Comparison of ENCODE assay signal across 18 cellular contexts in genomic region chr2:85724731-85725181, GRCh38. TPM values are rescaled to one million over a fixed set of nuclear protein-coding genes. Genes with fewer than 3 reads are reported as not detected.
DNase-seq lines count a peak whose midpoint lies in the region; TF ChIP-seq lines count a peak whose summit lies in the region.
"Had no signal": no experiment of that assay in that cellular context is flagged by ENCODE, and none has a peak within 500 bp of the region (broad histone marks: within the 10 kb centered on the region; RNA-seq: fewer than 3 reads in every experiment).

No MANE protein-coding gene starts in this region.

- H3K79me1 ChIP-seq in H9 (ENCODE audit: insufficient read depth, low read depth, low read length, poor library complexity, severe bottlenecking) = no peaks in the 10 kb centered on the region

- H3K56ac ChIP-seq in H9 (ENCODE audit: insufficient read length, low read depth, low read length) = no peak overlapping the region

- H3K36me3 ChIP-seq in uterus = no peaks in the 10 kb centered on the region

- H3K23ac ChIP-seq in H9 (ENCODE audit: insufficient read length, low read depth, low read length) = no peak overlapping the region

- H3K36me3 Mint-ChIP-seq in H9 (ENCODE audit: insufficient read depth in 1 of 3, low read depth in 3 of 3) = no peaks in the 10 kb centered on the region; a peak in 1 of 7 replicates
- H3K36me3 Mint-ChIP-seq: CD8-positive, alpha-beta T cell had no signal

- no peak overlapping the region for H2BK15ac ChIP-seq in H9 (ENCODE audit: low read depth, low read length)

- TF ChIP-seq POLR2A in uterus (IDR thresholded peaks at IDR 0.05) = no peak

- H2BK20ac ChIP-seq in H9 (ENCODE audit: low read depth, low read length, poor library complexity, severe bottlenecking) = no peak overlapping the region

- H3K9ac ChIP-seq in H9 (ENCODE audit: extremely low read depth, insufficient read length, low read length) = no peak overlapping the region

- H4K20me1 ChIP-seq in H9 (ENCODE audit: control insufficient read depth, insufficient read depth, insufficient read length) = no peaks in the 10 kb centered on the region

- no peak for TF ChIP-seq CTCF in C4-2B (conservative IDR thresholded peaks at IDR 0.05)
- TF ChIP-seq CTCF in H9 (conservative IDR thresholded peaks at IDR 0.05) = no peak
- TF ChIP-seq CTCF in uterus (IDR thresholded peaks at IDR 0.05) = no peak

- no peak overlapping the region for H3K4me2 ChIP-seq in H9 (ENCODE audit: insufficient read depth, insufficient read length, low read length)

- H3T11ph ChIP-seq in H9 (ENCODE audit: low read length) = no peak overlapping the region

- no peak overlapping the region for H4K8ac ChIP-seq in H9 (replicated peaks; ENCODE audit: insufficient read length, low read depth, low read length)

- H3K14ac ChIP-seq in H9 (ENCODE audit: insufficient read depth, low read length) = peak overlapping the region; percentile 56; the same call in 1 of the 2 replicates

- no peak overlapping the region for H2BK5ac ChIP-seq in H9 (ENCODE audit: insufficient read length, low read length)

- H3K4me3 ChIP-seq in uterus = no peak overlapping the region
- H3K4me3 ChIP-seq: SK-N-MC had no signal

- H3K27me3 ChIP-seq in H9 (ENCODE audit: insufficient read depth, low read length) = no peaks in the 10 kb centered on the region
- no peaks in the 10 kb centered on the region for H3K27me3 ChIP-seq in uterus

- DNase-seq in H9 = no peak
- DNase-seq in SK-N-DZ (ENCODE audit: low spot score) = peak; percentile 73
- peak; percentile 83 for DNase-seq in mesenteric fat pad (ENCODE audit: low spot score)
- DNase-seq in NCI-H748 (lab: John Stamatoyannopoulos, UW; ENCODE audit: unreplicated experiment) = no peak
- no peak for DNase-seq in uterus
- DNase-seq in activated CD4-positive, alpha-beta T cell treated with anti-CD3 and anti-CD28 coated beads for 4 hours = no peak
- DNase-seq in stimulated activated CD4-positive, alpha-beta T cell treated with anti-CD3 and anti-CD28 coated beads, Interleukin-1b, Interleukin-23, amount 100 ng/mL, for 48 hours = no peak
- DNase-seq: ACHN; CD8-positive, alpha-beta T cell; GF-D8; GOT3; Karpas-422; MM.1S; NCI-H1105 treated with DMSO at 0.1 percent for 48 hours; NCI-H187; T-cell had no signal

- H4K91ac ChIP-seq in H9 (ENCODE audit: insufficient read length, low read depth, low read length) = no peak overlapping the region

- H3K4me1 ChIP-seq in H9 (ENCODE audit: insufficient read depth, low read length) (no peaks in the 10 kb centered on the region), uterus (peaks cover 0 to 4% of the 10 kb centered on the region in 2 donors)

- H3K27ac ChIP-seq in C4-2B (peak overlapping the region; percentile 10; the same call in 1 of the 2 replicates), H9 (ENCODE audit: insufficient read length, low read depth, low read length) (no peak overlapping the region), uterus (no peak overlapping the region)
- H3K27ac ChIP-seq: SK-N-MC had no signal

- H3K23me2 ChIP-seq in H9 (ENCODE audit: insufficient read length, low read depth, low read length, poor library complexity, severe bottlenecking) = no peaks in the 10 kb centered on the region

- no peak overlapping the region for H3K27ac Mint-ChIP-seq in H9
- H3K27ac Mint-ChIP-seq: CD8-positive, alpha-beta T cell; T-cell had no signal

- no peak overlapping the region for H2AFZ ChIP-seq in H9 (ENCODE audit: low read length)

- intact Hi-C loops in uterus (cut with DNase I; ENCODE audit: low total_unique reads) = no loop called here

- no peak overlapping the region for H4K5ac ChIP-seq in H9 (ENCODE audit: insufficient read length, low read depth, low read length)

- peaks cover 17% of the 10 kb centered on the region for H3K27me3 Mint-ChIP-seq in H9 (ENCODE audit: low read depth)

- no CpG with 5 or more reads among the region's 5 CpGs for WGBS in H9 (ENCODE audit: extremely low coverage, insufficient read length, low lambda C conversion rate)

- no peaks in the 10 kb centered on the region for H3K79me2 ChIP-seq in H9 (ENCODE audit: insufficient read depth, low read length)

- no peak overlapping the region for H3K4ac ChIP-seq in H9 (ENCODE audit: low read depth, low read length)

- H3K4me3 Mint-ChIP-seq in H9 = no peak overlapping the region
- H3K4me3 Mint-ChIP-seq: CD8-positive, alpha-beta T cell; T-cell had no signal

- no peak overlapping the region for H2BK12ac ChIP-seq in H9 (ENCODE audit: insufficient read length, low read depth, low read length)

- H2AK5ac ChIP-seq in H9 (ENCODE audit: insufficient read length, low read length) = no peak overlapping the region

- H3K9me3 ChIP-seq in H9 (ENCODE audit: control insufficient read depth, low read depth, low read length) = no peaks in the 10 kb centered on the region
- H3K9me3 ChIP-seq in uterus = no peaks in the 10 kb centered on the region

- H3K9me3 Mint-ChIP-seq in H9 = peaks cover 4 to 5% of the 10 kb centered on the region in 2 experiments; a peak in 4 of 5 replicates

- 0 out of 4 replicates have a peak, but pooled peaks cover 0 to 3% of the 10 kb centered on the region in 2 experiments for H3K4me1 Mint-ChIP-seq in H9

- no peak overlapping the region for H3K18ac ChIP-seq in H9 (ENCODE audit: insufficient read length, low read depth, low read length)

- no peak overlapping the region for H2BK120ac ChIP-seq in H9 (ENCODE audit: low read depth, low read length, poor library complexity, severe bottlenecking)

RNA-seq across cellular contexts. Expression of gene ATOH8, which starts 29.0 kb away (rescaled TPM):
- total RNA-seq in H9 (2021) (0.20 and 0.22 TPM in 2 replicates), mesenteric fat pad (69.4 TPM), uterus (10 to 100 TPM; 13.2 to 83.0 (median 45.3) TPM)
- 1.6 and 1.8 TPM in 2 replicates for polyA plus RNA-seq in SK-N-DZ (2014; cell fraction: cytosol; rRNA removed)
- 1.9 and 3.1 TPM in 2 replicates for polyA plus RNA-seq in SK-N-DZ (2014; cell fraction: nucleus; rRNA removed)

RNA-seq across cellular contexts. Expression of gene GNLY, which starts 30.6 kb away (rescaled TPM):
- total RNA-seq in H9 (2021) (not detected in 2 replicates), mesenteric fat pad (3.7 TPM), uterus (1 to 10 TPM in 2 of 4 donors, under 1 TPM in 1, not detected in 1; 0.48 to 5.9 (median 4.8) TPM)
- 0.29 TPM in 1 of 2 replicates, not detected in the other for polyA plus RNA-seq in SK-N-DZ (2014; cell fraction: cytosol; rRNA removed)
- polyA plus RNA-seq in SK-N-DZ (2014; cell fraction: nucleus; rRNA removed) = 0.66 TPM in 1 of 2 replicates, not detected in the other

RNA-seq across cellular contexts. Expression of gene SFTPB, which starts 56.8 kb away (rescaled TPM):
- total RNA-seq in H9 (2021) (not detected in 2 replicates), mesenteric fat pad (not detected), uterus (1 to 10 TPM in 1 of 4 donors, not detected in 3; 1.4 TPM)
- polyA plus RNA-seq in SK-N-DZ (2014; cell fraction: cytosol; rRNA removed) = not detected in 2 replicates
- not detected in 2 replicates for polyA plus RNA-seq in SK-N-DZ (2014; cell fraction: nucleus; rRNA removed)
- total RNA-seq: CD8-positive, alpha-beta T cell had no signal

Comparison
In these comparisons a context has a peak if more than half of its experiments do, and no peak if none do; other contexts are left out.
1. DNase-seq: peak in SK-N-DZ (single experiment) and mesenteric fat pad (single experiment); none in H9 (single experiment), NCI-H748 (single experiment), uterus (0 of 2), activated CD4-positive, alpha-beta T cell treated with anti-CD3 and anti-CD28 coated beads for 4 hours (0 of 2) and stimulated activated CD4-positive, alpha-beta T cell treated with anti-CD3 and anti-CD28 coated beads, Interleukin-1b, Interleukin-23, amount 100 ng/mL, for 48 hours (single experiment).
2. RNA of gene ATOH8, which starts 29.0 kb away (total RNA-seq): 13.2 to 83.0 TPM in uterus and 69.4 TPM in mesenteric fat pad (single experiment); 0.20 to 0.22 TPM in H9; every median in the first group is over 10 times any median in the second.